1 cellular context compared by ENCODE assay signal in genomic region chr17:40361925-40362695, GRCh38.
TF ChIP-seq lines count a peak whose summit lies in the region.

No MANE protein-coding gene starts in this region.

TF ChIP-seq in H1, 55 proteins besides CTCF, POLR2A, EP300 and RAD21 (continued from another document):
- peak; percentile 79; the same call in 1 of the 2 replicates for TF ChIP-seq KDM1A (IDR thresholded peaks at IDR 0.05; ENCODE audit: borderline replicate concordance, low read length)
